In genomic region chr3:15287565-15288330, GRCh38 we compare ENCODE assay signal across 9 cellular contexts. TPM values are rescaled to one million over a fixed set of nuclear protein-coding genes. Genes with fewer than 3 reads are reported as not detected.
A peak's percentile ranks its signal among the peaks of the same experiment; 100 is the strongest.
DNase-seq lines count a peak whose midpoint lies in the region; ATAC-seq, FAIRE-seq and TF ChIP-seq lines count a peak whose summit lies in the region.
"Had no signal": no experiment of that assay in that cellular context is flagged by ENCODE, and none has a peak within 500 bp of the region (broad histone marks: within the 10 kb centered on the region; RNA-seq: fewer than 3 reads in every experiment).

No MANE protein-coding gene starts in this region.

- no peaks in the 10 kb centered on the region for H3K36me3 ChIP-seq in astrocyte (ENCODE audit: insufficient read depth, low read length)
- no peaks in the 10 kb centered on the region for H3K36me3 ChIP-seq in neural progenitor cell

- H3K9ac ChIP-seq in astrocyte (ENCODE audit: low read length): no peak overlapping the region
- no peak overlapping the region for H3K9ac ChIP-seq in neural progenitor cell

- H3K27ac ChIP-seq in astrocyte (ENCODE audit: low read depth, low read length): no peak overlapping the region
- no peak overlapping the region for H3K27ac ChIP-seq in neural progenitor cell

- H3K4me1 Mint-ChIP-seq in astrocyte (ENCODE audit: low read depth, unreplicated experiment) (peaks cover 11% of the 10 kb centered on the region), immature natural killer cell (peaks cover 99 to 100% of the 10 kb centered on the region in 2 donors), neural progenitor cell (peaks cover 8% of the 10 kb centered on the region)
- peaks cover 89% of the 10 kb centered on the region for H3K4me1 Mint-ChIP-seq in stimulated activated effector memory CD8-positive, alpha-beta T cell treated with anti-CD3 and anti-CD28 coated beads, Interleukin-12 subunit alpha, Interleukin-12 subunit beta, amount 100 ng/mL, for 72 hours

- H4K20me1 ChIP-seq in astrocyte (ENCODE audit: insufficient read depth, low read length): peaks cover 57% of the 10 kb centered on the region
- H4K20me1 ChIP-seq in neural progenitor cell (ENCODE audit: low read depth): no peaks in the 10 kb centered on the region

- H2AFZ ChIP-seq in astrocyte (ENCODE audit: low read depth, low read length): no peak overlapping the region
- H2AFZ ChIP-seq in neural progenitor cell (replicated peaks): no peak overlapping the region

- H3K27ac Mint-ChIP-seq in astrocyte (ENCODE audit: unreplicated experiment) (no peak overlapping the region), immature natural killer cell (peak overlapping the region; percentile 79 to 95 (median 92)), neural progenitor cell (no peak overlapping the region)
- H3K27ac Mint-ChIP-seq in stimulated activated effector memory CD8-positive, alpha-beta T cell treated with anti-CD3 and anti-CD28 coated beads, Interleukin-12 subunit alpha, Interleukin-12 subunit beta, amount 100 ng/mL, for 72 hours: peak overlapping the region; percentile 75

- FAIRE-seq in astrocyte (lab: Jason Lieb, UNC): no peak

- no peak for ATAC-seq in stimulated activated effector memory CD8-positive, alpha-beta T cell treated with anti-CD3 and anti-CD28 coated beads, Interleukin-12 subunit alpha, Interleukin-12 subunit beta, amount 100 ng/mL, for 72 hours

- H3K4me3 ChIP-seq in astrocyte (ENCODE audit: insufficient read depth, low read depth, low read length) (no peak overlapping the region), neural progenitor cell (no peak overlapping the region)

- TF ChIP-seq CTCF in astrocyte (IDR thresholded peaks at IDR 0.05; ENCODE audit: insufficient read depth, low read depth, low read length): no peak
- no peak for TF ChIP-seq CTCF in neural progenitor cell (IDR thresholded peaks at IDR 0.05)

- H3K4me3 Mint-ChIP-seq in astrocyte (ENCODE audit: unreplicated experiment) (no peak overlapping the region), immature natural killer cell (peak overlapping the region in 1 of 5 donors; percentile 33), neural progenitor cell (no peak overlapping the region)
- H3K4me3 Mint-ChIP-seq in stimulated activated effector memory CD8-positive, alpha-beta T cell treated with anti-CD3 and anti-CD28 coated beads, Interleukin-12 subunit alpha, Interleukin-12 subunit beta, amount 100 ng/mL, for 72 hours: no peak overlapping the region

- no peaks in the 10 kb centered on the region for H3K27me3 ChIP-seq in astrocyte (ENCODE audit: insufficient read depth, low read length)
- no peaks in the 10 kb centered on the region for H3K27me3 ChIP-seq in neural progenitor cell

- peaks cover 11% of the 10 kb centered on the region for H3K4me1 ChIP-seq in astrocyte (ENCODE audit: insufficient read depth, low read length)
- peaks cover 6% of the 10 kb centered on the region for H3K4me1 ChIP-seq in neural progenitor cell

- peaks cover 42% of the 10 kb centered on the region for H3K79me2 ChIP-seq in astrocyte (ENCODE audit: insufficient read depth, low read length)
- no peaks in the 10 kb centered on the region for H3K79me2 ChIP-seq in neural progenitor cell (ENCODE audit: low read depth)

- H3K4me2 ChIP-seq in astrocyte (ENCODE audit: low read length) (no peak overlapping the region), neural progenitor cell (no peak overlapping the region)

- DNase-seq in GM04504 (ENCODE audit: low read depth): peak; percentile 60
- peak; percentile 81 for DNase-seq in astrocyte (ENCODE audit: low read depth)
- DNase-seq in immature natural killer cell: no peak
- DNase-seq in stimulated activated effector memory CD8-positive, alpha-beta T cell treated with anti-CD3 and anti-CD28 coated beads, Interleukin-12 subunit alpha, Interleukin-12 subunit beta, amount 100 ng/mL, for 72 hours (ENCODE audit: low spot score in 2 of 2): no peak
- DNase-seq in 8988T: no peak
- no peak for DNase-seq in neural progenitor cell (ENCODE audit: low spot score)
- no peak for DNase-seq in GDM1 (lab: John Stamatoyannopoulos, UW)
- DNase-seq in globus pallidus (ENCODE audit: low spot score): no peak
- DNase-seq: NCI-H2029 treated with DMSO at 0.1 percent for 48 hours had no signal

- no peaks in the 10 kb centered on the region for H3F3A ChIP-seq in neural progenitor cell (ENCODE audit: low read depth)

- H3K27me3 Mint-ChIP-seq in astrocyte (ENCODE audit: low read depth, unreplicated experiment): no peaks in the 10 kb centered on the region
- H3K27me3 Mint-ChIP-seq in immature natural killer cell (ENCODE audit: low read depth in 3 of 3): peaks cover 3 to 7% (median 5%) of the 10 kb centered on the region in 3 donors
- peaks cover 4% of the 10 kb centered on the region for H3K27me3 Mint-ChIP-seq in neural progenitor cell (ENCODE audit: insufficient read depth, low read depth)

- no peaks in the 10 kb centered on the region for H3K9me3 ChIP-seq in astrocyte (ENCODE audit: insufficient read depth, low read depth, low read length)
- H3K9me3 ChIP-seq in neural progenitor cell (ENCODE audit: low read depth): no peaks in the 10 kb centered on the region

- H3K36me3 Mint-ChIP-seq in astrocyte (ENCODE audit: low read depth, unreplicated experiment) (peaks cover 17% of the 10 kb centered on the region), immature natural killer cell (peaks cover 0 to 20% (median 4%) of the 10 kb centered on the region in 3 donors), neural progenitor cell (no peaks in the 10 kb centered on the region)
- peaks cover 22% of the 10 kb centered on the region for H3K36me3 Mint-ChIP-seq in stimulated activated effector memory CD8-positive, alpha-beta T cell treated with anti-CD3 and anti-CD28 coated beads, Interleukin-12 subunit alpha, Interleukin-12 subunit beta, amount 100 ng/mL, for 72 hours

- H3K9me3 Mint-ChIP-seq in astrocyte (ENCODE audit: unreplicated experiment) (peaks cover 2% of the 10 kb centered on the region), immature natural killer cell (no peaks in the 10 kb centered on the region), neural progenitor cell (no peaks in the 10 kb centered on the region)
- no peaks in the 10 kb centered on the region for H3K9me3 Mint-ChIP-seq in stimulated activated effector memory CD8-positive, alpha-beta T cell treated with anti-CD3 and anti-CD28 coated beads, Interleukin-12 subunit alpha, Interleukin-12 subunit beta, amount 100 ng/mL, for 72 hours

RNA-seq across cellular contexts. Expression of gene SH3BP5, which starts 44.6 kb away (rescaled TPM):
- total RNA-seq in astrocyte: 25.2 and 27.5 TPM in 2 replicates
- 100 to 1,000 TPM in 1 of 3 donors, 10 to 100 TPM in 2; 52.1 to 160 (median 67.4) TPM for polyA plus RNA-seq in immature natural killer cell
- 9.1 and 11.2 TPM in 2 replicates for total RNA-seq in neural progenitor cell (ENCODE audit: low replicate concordance)

Comparison
In these comparisons a context has a peak if more than half of its experiments do, and no peak if none do; other contexts are left out.
1. DNase-seq: peak in GM04504 (single experiment) and astrocyte (single experiment); none in immature natural killer cell (0 of 3), stimulated activated effector memory CD8-positive, alpha-beta T cell treated with anti-CD3 and anti-CD28 coated beads, Interleukin-12 subunit alpha, Interleukin-12 subunit beta, amount 100 ng/mL, for 72 hours (0 of 2), 8988T (single experiment), neural progenitor cell (single experiment), GDM1 (single experiment) and globus pallidus (single experiment).
2. H3K27ac Mint-ChIP-seq: peak in immature natural killer cell (6 of 6) and stimulated activated effector memory CD8-positive, alpha-beta T cell treated with anti-CD3 and anti-CD28 coated beads, Interleukin-12 subunit alpha, Interleukin-12 subunit beta, amount 100 ng/mL, for 72 hours (single experiment); none in astrocyte (single experiment) and neural progenitor cell (single experiment).